Comparison of ENCODE assay signal across 8 cellular contexts in genomic region chr1:33255347-33256311, GRCh38. TPM values are rescaled to one million over a fixed set of nuclear protein-coding genes. Genes with fewer than 3 reads are reported as not detected.
DNase-seq lines count a peak whose midpoint lies in the region; ATAC-seq and TF ChIP-seq lines count a peak whose summit lies in the region.

No MANE protein-coding gene starts in this region.

- intact Hi-C loops in ascending aorta (cut with DNase I) = loop anchor here (1.0 to 5.0 kb wide), 5 partner anchors 42 to 215 kb away; partner anchors contain the start of gene TRIM62
- intact Hi-C loops in right cardiac atrium (cut with DNase I) = no loop called here
- intact Hi-C loops in posterior vena cava (cut with DNase I) = no loop called here

- H3K27ac Mint-ChIP-seq in IgD-negative memory B cell = peak overlapping the region; percentile 10 to 78 (median 64)

- H3K4me3 Mint-ChIP-seq in IgD-negative memory B cell = peak overlapping the region; percentile 78 to 88 (median 86)

- H3K9me3 ChIP-seq in ascending aorta = no peaks in the 10 kb centered on the region
- H3K9me3 ChIP-seq in right cardiac atrium (ENCODE audit: control insufficient read depth, low read length) = no peaks in the 10 kb centered on the region

- peaks cover 5% of the 10 kb centered on the region for H3K27me3 Mint-ChIP-seq in IgD-negative memory B cell

- H3K4me1 ChIP-seq in ascending aorta (peaks cover 15 to 36% of the 10 kb centered on the region in 2 donors), right cardiac atrium (ENCODE audit: control insufficient read depth, insufficient read depth, low read length) (peaks cover 21% of the 10 kb centered on the region)

- DNase-seq in DMS 273 (lab: John Stamatoyannopoulos, UW; ENCODE audit: unreplicated experiment) (peak; percentile 67), DMS 273 treated with DMSO at 0.1 percent for 48 hours (lab: John Stamatoyannopoulos, UW) (no peak), ascending aorta (ENCODE audit: low spot score in 2 of 2) (peak; percentile 65 to 91), right cardiac atrium (peak; percentile 78 to 90 (median 89)), posterior vena cava (ENCODE audit: low spot score) (peak; percentile 90), NCI-H128 (lab: John Stamatoyannopoulos, UW; ENCODE audit: unreplicated experiment) (no peak)

- H3K27ac ChIP-seq in ascending aorta (peak overlapping the region; percentile 98 to 100), right cardiac atrium (ENCODE audit: low read length) (peak overlapping the region; percentile 84)

- TF ChIP-seq CTCF in ascending aorta (IDR thresholded peaks at IDR 0.05) = no peak

- H3K4me3 ChIP-seq in ascending aorta = peak overlapping the region; percentile 72 to 90
- peak overlapping the region; percentile 99 for H3K4me3 ChIP-seq in right cardiac atrium (ENCODE audit: low read length)

- H3K36me3 Mint-ChIP-seq in IgD-negative memory B cell = peaks cover 2% of the 10 kb centered on the region

- 6% methylated on average over 78 of the region's 84 CpGs for WGBS in right cardiac atrium

- peaks cover 4 to 26% (median 19%) of the 10 kb centered on the region in 3 donors for H3K4me1 Mint-ChIP-seq in IgD-negative memory B cell

- ATAC-seq in SK-N-SH treated with all-trans-retinoic acid at 6 μM for 48 hours = peak; percentile 67
- ATAC-seq in right cardiac atrium = peak; percentile 85 to 87

- H3K27me3 ChIP-seq in ascending aorta (no peaks in the 10 kb centered on the region), right cardiac atrium (ENCODE audit: control insufficient read depth, insufficient read depth) (no peaks in the 10 kb centered on the region)

- H3K9me3 Mint-ChIP-seq in IgD-negative memory B cell = peaks cover 0 to 2% (median 0%) of the 10 kb centered on the region in 3 donors

- no peaks in the 10 kb centered on the region for H3K36me3 ChIP-seq in ascending aorta

TF ChIP-seq in SK-N-SH treated with all-trans-retinoic acid at 6 μM for 48 hours, 23 proteins besides CTCF, POLR2A, EP300 and RAD21:
- TF ChIP-seq OSR1 (CRISPR knock-in tag; IDR thresholded peaks at IDR 0.05) (no peak), CSRNP3 (CRISPR knock-in tag; IDR thresholded peaks at IDR 0.05) (no peak), CSDC2 (CRISPR knock-in tag; IDR thresholded peaks at IDR 0.05) (no peak), CREB5 (CRISPR knock-in tag; IDR thresholded peaks at IDR 0.05; ENCODE audit: low read depth) (no peak), RARB (CRISPR knock-in tag; IDR thresholded peaks at IDR 0.05) (no peak), ZNF565 (CRISPR knock-in tag; conservative IDR thresholded peaks at IDR 0.05; ENCODE audit: low read depth) (no peak), ESRRG (CRISPR knock-in tag; IDR thresholded peaks at IDR 0.05) (no peak), BACH2 (CRISPR knock-in tag; IDR thresholded peaks at IDR 0.05; ENCODE audit: borderline replicate concordance) (no peak), TOX (CRISPR knock-in tag; IDR thresholded peaks at IDR 0.05; ENCODE audit: borderline replicate concordance) (no peak), TSHZ2 (CRISPR knock-in tag; IDR thresholded peaks at IDR 0.05) (no peak), ARNTL (CRISPR knock-in tag; IDR thresholded peaks at IDR 0.05; ENCODE audit: borderline replicate concordance, low read depth) (no peak), PATZ1 (CRISPR knock-in tag; IDR thresholded peaks at IDR 0.05; ENCODE audit: borderline replicate concordance) (no peak), PPARA (CRISPR knock-in tag; IDR thresholded peaks at IDR 0.05; ENCODE audit: borderline replicate concordance) (no peak), ZC3H10 (CRISPR knock-in tag; IDR thresholded peaks at IDR 0.05) (no peak), ISL1 (CRISPR knock-in tag; IDR thresholded peaks at IDR 0.05) (no peak), ZNF70 (CRISPR knock-in tag; IDR thresholded peaks at IDR 0.05) (no peak), TCF4 (CRISPR knock-in tag; IDR thresholded peaks at IDR 0.05; ENCODE audit: borderline replicate concordance) (no peak), ZFP30 (CRISPR knock-in tag; IDR thresholded peaks at IDR 0.05) (no peak)

RNA-seq across cellular contexts. Expression of gene ZNF362, which starts 0.7 kb away (rescaled TPM):
- 20.4 TPM for polyA plus RNA-seq in IgD-negative memory B cell
- 34.4 TPM for total RNA-seq in ascending aorta
- 10 to 100 TPM; 31.0 to 42.5 (median 40.8) TPM for total RNA-seq in right cardiac atrium
- polyA plus RNA-seq in right cardiac atrium = 22.2 TPM
- total RNA-seq in posterior vena cava = 10 to 100 TPM; 25.8 to 37.0 TPM

Comparison
In these comparisons a context has a peak if more than half of its experiments do, and no peak if none do; other contexts are left out.
1. DNase-seq: peak in DMS 273 (single experiment), ascending aorta (2 of 2), right cardiac atrium (3 of 3) and posterior vena cava (single experiment); none in DMS 273 treated with DMSO at 0.1 percent for 48 hours (single experiment) and NCI-H128 (single experiment).